ENCODE assay signal across 34 cellular contexts in the genomic region with DNA sequence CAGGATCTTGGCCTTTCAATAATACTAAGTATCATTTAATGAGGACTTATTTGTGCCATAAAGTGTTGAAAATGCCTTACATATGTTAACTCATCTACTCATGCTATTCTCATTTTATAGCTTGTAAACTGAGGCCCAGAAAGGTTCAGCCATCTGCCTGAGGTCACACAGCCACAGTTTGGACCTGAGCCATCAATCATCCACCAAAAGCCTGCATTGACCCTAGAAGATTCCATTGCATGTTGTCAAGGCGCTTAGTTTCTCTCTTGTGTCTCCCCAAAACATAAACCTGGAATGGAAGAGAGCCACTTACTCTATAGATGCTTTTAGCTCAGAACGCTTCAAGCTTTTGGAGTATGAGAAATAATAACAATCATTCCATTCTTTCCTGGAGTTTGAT.
"Had no signal": no experiment of that assay in that cellular context is flagged by ENCODE, and none has a peak within 500 bp of the region (broad histone marks: within the 10 kb centered on the region; RNA-seq: fewer than 3 reads in every experiment).

No MANE protein-coding gene starts in this region.

- DNase-seq: activated effector memory CD4-positive, alpha-beta T cell treated with anti-CD3 and anti-CD28 coated beads, Interleukin-2, amount 50 U/mL, for 16 hours; activated effector memory CD4-positive, alpha-beta T cell treated with Interleukin-2 at 50 U/mL for 16 hours; activated gamma-delta T cell; activated gamma-delta T cell treated with Interleukin-2 at 50 U/mL for 16 hours; activated naive CD4-positive, alpha-beta T cell; activated naive CD4-positive, alpha-beta T cell treated with anti-CD3 and anti-CD28 coated beads for 36 hours; activated naive CD4-positive, alpha-beta T cell treated with anti-CD3 and anti-CD28 coated beads, Interleukin-2, amount 10 ng/mL, durations not matched to agents 7 days and 5 days; activated naive CD4-positive, alpha-beta T cell treated with anti-CD3 and anti-CD28 coated beads, Interleukin-2, amount 50 U/mL, for 16 hours; activated naive CD4-positive, alpha-beta T cell treated with Interleukin-2 at 50 U/mL for 16 hours; activated naive CD8-positive, alpha-beta T cell treated with anti-CD3 and anti-CD28 coated beads for 36 hours; activated naive CD8-positive, alpha-beta T cell treated with anti-CD3 and anti-CD28 coated beads, Interleukin-2, amount 10 ng/mL, durations not matched to agents 7 days and 5 days; activated naive CD8-positive, alpha-beta T cell treated with anti-CD3 and anti-CD28 coated beads, Interleukin-2, amount 50 U/mL, for 24 hours; activated T-cell treated with anti-CD3 and anti-CD28 coated beads, Interleukin-2, amount 50 U/mL, for 1 hour; activated T-cell treated with anti-CD3 and anti-CD28 coated beads, Interleukin-2, amount 50 U/mL, for 24 hours; activated T-cell treated with anti-CD3 and anti-CD28 coated beads, Interleukin-2, amount 50 U/mL, for 4 hours; activated T-cell treated with anti-CD3 and anti-CD28 coated beads, Interleukin-2, amount 50 U/mL, for 48 hours; activated T-cell treated with anti-CD3 and anti-CD28 coated beads, Interleukin-2, amount 50 U/mL, for 72 hours; adrenal gland; amniotic stem cell; amygdala; anterior cingulate cortex; aorta; body of pancreas; brain microvascular endothelial cell; caudate nucleus; central memory CD4-positive, alpha-beta T cell; cerebellar nuclear complex had no signal

- H3K4me3 ChIP-seq: adrenal gland, ascending aorta, body of pancreas, breast epithelium, cardiac muscle cell had no signal

- H3K4me1 ChIP-seq: adrenal gland, ascending aorta, breast epithelium had no signal

- ATAC-seq: activated naive CD4-positive, alpha-beta T cell treated with anti-CD3 and anti-CD28 coated beads, Interleukin-2, amount 50 U/mL, for 72 hours; activated naive CD8-positive, alpha-beta T cell treated with anti-CD3 and anti-CD28 coated beads, Interleukin-2, amount 50 U/mL, for 24 hours; activated T-cell treated with anti-CD3 and anti-CD28 coated beads, Interleukin-2, amount 50 U/mL, for 4 hours; activated T-cell treated with anti-CD3 and anti-CD28 coated beads, Interleukin-2, amount 50 U/mL, for 72 hours; activated T-helper 17 cell treated with anti-CD3 and anti-CD28 coated beads, Interleukin-2, amount 50 U/mL, for 72 hours; body of pancreas had no signal

- H3K27me3 ChIP-seq: adrenal gland, ascending aorta, body of pancreas, brain microvascular endothelial cell, breast epithelium, cardiac muscle cell had no signal

- H3K9me3 ChIP-seq: adrenal gland, ascending aorta, body of pancreas, breast epithelium had no signal

- FAIRE-seq: astrocyte, bronchial epithelial cell had no signal

- H3K36me3 ChIP-seq: adrenal gland, ascending aorta, brain microvascular endothelial cell, breast epithelium, cardiac muscle cell had no signal

- H3K27ac ChIP-seq: adrenal gland, ascending aorta, brain microvascular endothelial cell, breast epithelium, cardiac muscle cell had no signal
